10 cellular contexts compared by ENCODE assay signal in genomic region chr16:27720731-27721547, GRCh38.
DNase-seq lines count a peak whose midpoint lies in the region; ATAC-seq and TF ChIP-seq lines count a peak whose summit lies in the region.
"Had no signal": no experiment of that assay in that cellular context is flagged by ENCODE, and none has a peak within 500 bp of the region (broad histone marks: within the 10 kb centered on the region; RNA-seq: fewer than 3 reads in every experiment).

No MANE protein-coding gene starts in this region.

- peaks cover 0 to 8% of the 10 kb centered on the region in 2 donors for H3K36me3 ChIP-seq in esophagus (ENCODE audit: control insufficient read depth in 2 of 2, insufficient read depth in 2 of 2, low read length in 1 of 2)
- H3K36me3 ChIP-seq in mesodermal cell (ENCODE audit: control insufficient read depth, insufficient read depth, low read length): peaks cover 21% of the 10 kb centered on the region
- H3K36me3 ChIP-seq in PC-3 (ENCODE audit: low read depth, low read length): no peaks in the 10 kb centered on the region

- peak; percentile 84 for DNase-seq in NCI-H524 treated with DMSO at 0.1 percent for 48 hours (lab: John Stamatoyannopoulos, UW)
- DNase-seq in substantia nigra (lab: John Stamatoyannopoulos, UW): peak in 37 of 49 donors; percentile 25 to 80 (median 57)
- DNase-seq in PC-3: no peak
- DNase-seq in OCI-M1 (lab: John Stamatoyannopoulos, UW): no peak
- DNase-seq in natural killer cell: no peak
- no peak for DNase-seq in NCI-H2081 (lab: John Stamatoyannopoulos, UW)
- DNase-seq: stimulated activated CD8-positive, alpha-beta memory T cell treated with anti-CD3 and anti-CD28 coated beads, Interleukin-4, amount 100 ng/mL, for 48 hours had no signal

- H3K4me1 ChIP-seq in esophagus (ENCODE audit: control insufficient read depth in 2 of 2, insufficient read depth in 2 of 2, low read length in 1 of 2): peaks cover 6 to 26% of the 10 kb centered on the region in 2 donors
- H3K4me1 ChIP-seq in mesodermal cell (ENCODE audit: control insufficient read depth, insufficient read depth, low read length, poor library complexity, severe bottlenecking): peaks cover 19% of the 10 kb centered on the region
- no peaks in the 10 kb centered on the region for H3K4me1 ChIP-seq in PC-3 (ENCODE audit: insufficient read depth, low read length)

- ATAC-seq in PC-3: no peak
- ATAC-seq in natural killer cell: no peak

- H3K9me2 ChIP-seq in PC-3 (replicated peaks; ENCODE audit: low read length): no peaks in the 10 kb centered on the region

- H3K36me3 Mint-ChIP-seq in natural killer cell: no peaks in the 10 kb centered on the region

- H3K4me3 ChIP-seq in esophagus (ENCODE audit: low read depth in 1 of 2, low read length in 2 of 2): no peak overlapping the region
- H3K4me3 ChIP-seq in mesodermal cell (ENCODE audit: extremely low read depth, insufficient read depth, low read length, poor library complexity, severe bottlenecking): no peak overlapping the region
- no peak overlapping the region for H3K4me3 ChIP-seq in PC-3 (ENCODE audit: low read length)

- no peak overlapping the region for H3K4me2 ChIP-seq in PC-3 (ENCODE audit: low read length)

- H2AFZ ChIP-seq in PC-3 (ENCODE audit: low read length): no peak overlapping the region

- no peak overlapping the region for H3K4me3 Mint-ChIP-seq in natural killer cell
- H3K4me3 Mint-ChIP-seq: T-helper 1 cell treated with Interleukin-12 subunit alpha and Interleukin-12 subunit beta and Interleukin-4 antibody, amounts not matched to agents 30 μg/mL and 1 μg/mL, for 36 hours had no signal

- BruUV-seq in PC-3 (replicated peaks; lab: Mats Ljungman, UMichigan): no TSS peak

- intact Hi-C loops in PC-3 (cut with micrococcal nuclease): no loop called here
- intact Hi-C loops in natural killer cell (cut with micrococcal nuclease): no loop called here

- TF ChIP-seq CTCF in PC-3 (conservative IDR thresholded peaks at IDR 0.05; ENCODE audit: low read depth, low read length): no peak
- no peak for TF ChIP-seq CTCF in natural killer cell (IDR thresholded peaks at IDR 0.05)

- H3K9me3 ChIP-seq in esophagus (ENCODE audit: control insufficient read depth in 2 of 2, insufficient read depth in 1 of 2, low read depth in 1 of 2, low read length in 1 of 2) (no peaks in the 10 kb centered on the region), mesodermal cell (ENCODE audit: control insufficient read depth, low read length) (no peaks in the 10 kb centered on the region), PC-3 (ENCODE audit: low read length) (no peaks in the 10 kb centered on the region)

- no peaks in the 10 kb centered on the region for H3K79me2 ChIP-seq in PC-3 (ENCODE audit: low read length)

- no peak overlapping the region for H3K9ac ChIP-seq in PC-3 (ENCODE audit: low read length)

- no peaks in the 10 kb centered on the region for H3K27me3 Mint-ChIP-seq in natural killer cell (ENCODE audit: low read depth in 2 of 2)

- H3K9me3 Mint-ChIP-seq in natural killer cell: no peaks in the 10 kb centered on the region
- H3K9me3 Mint-ChIP-seq: T-helper 1 cell treated with Interleukin-12 subunit alpha and Interleukin-12 subunit beta and Interleukin-4 antibody, amounts not matched to agents 30 μg/mL and 1 μg/mL, for 36 hours had no signal

- CTCF ChIA-PET in PC-3 (lab: Charles Lee): no interaction called here

- H3K4me1 Mint-ChIP-seq in natural killer cell: peaks cover 24 to 39% of the 10 kb centered on the region in 2 donors

- H4K20me1 ChIP-seq in PC-3 (ENCODE audit: low read length): no peaks in the 10 kb centered on the region

- H3K27me3 ChIP-seq in esophagus (ENCODE audit: control insufficient read depth in 1 of 2, insufficient read depth in 2 of 2, low read length in 2 of 2) (no peaks in the 10 kb centered on the region), PC-3 (ENCODE audit: low read length) (no peaks in the 10 kb centered on the region)

- H3K27ac ChIP-seq in esophagus (ENCODE audit: low read depth in 2 of 2, low read length in 1 of 2) (peak overlapping the region; percentile 44 to 47), mesodermal cell (ENCODE audit: low read depth, low read length, severe bottlenecking) (peak overlapping the region; percentile 36), substantia nigra (ENCODE audit: low read depth, low read length, poor library complexity, severe bottlenecking) (peak overlapping the region; percentile 99), PC-3 (ENCODE audit: low read length) (no peak overlapping the region)

- POLR2A ChIA-PET in PC-3 (lab: Charles Lee; ENCODE audit: unreplicated experiment): no interaction called here

- H3F3A ChIP-seq in PC-3 (ENCODE audit: low read length, unreplicated experiment): no peaks in the 10 kb centered on the region

- 60 to 68% methylated on average over 20 of the region's 20 CpGs for WGBS in esophagus, 2 donors
- WGBS in mesodermal cell (ENCODE audit: insufficient coverage in 2 of 2), 2 experiments: 82 to 86% methylated on average over 15 to 19 of the region's 20 CpGs

- peak overlapping the region in 1 of 2 donors; percentile 74 for H3K27ac Mint-ChIP-seq in natural killer cell
- H3K27ac Mint-ChIP-seq: T-helper 1 cell treated with Interleukin-12 subunit alpha and Interleukin-12 subunit beta and Interleukin-4 antibody, amounts not matched to agents 30 μg/mL and 1 μg/mL, for 36 hours had no signal

Comparison
In these comparisons a context has a peak if more than half of its experiments do, and no peak if none do; other contexts are left out.
1. DNase-seq: peak in NCI-H524 treated with DMSO at 0.1 percent for 48 hours (single experiment) and substantia nigra (37 of 49); none in PC-3 (single experiment), OCI-M1 (single experiment), natural killer cell (single experiment) and NCI-H2081 (0 of 2).